In the genomic region with DNA sequence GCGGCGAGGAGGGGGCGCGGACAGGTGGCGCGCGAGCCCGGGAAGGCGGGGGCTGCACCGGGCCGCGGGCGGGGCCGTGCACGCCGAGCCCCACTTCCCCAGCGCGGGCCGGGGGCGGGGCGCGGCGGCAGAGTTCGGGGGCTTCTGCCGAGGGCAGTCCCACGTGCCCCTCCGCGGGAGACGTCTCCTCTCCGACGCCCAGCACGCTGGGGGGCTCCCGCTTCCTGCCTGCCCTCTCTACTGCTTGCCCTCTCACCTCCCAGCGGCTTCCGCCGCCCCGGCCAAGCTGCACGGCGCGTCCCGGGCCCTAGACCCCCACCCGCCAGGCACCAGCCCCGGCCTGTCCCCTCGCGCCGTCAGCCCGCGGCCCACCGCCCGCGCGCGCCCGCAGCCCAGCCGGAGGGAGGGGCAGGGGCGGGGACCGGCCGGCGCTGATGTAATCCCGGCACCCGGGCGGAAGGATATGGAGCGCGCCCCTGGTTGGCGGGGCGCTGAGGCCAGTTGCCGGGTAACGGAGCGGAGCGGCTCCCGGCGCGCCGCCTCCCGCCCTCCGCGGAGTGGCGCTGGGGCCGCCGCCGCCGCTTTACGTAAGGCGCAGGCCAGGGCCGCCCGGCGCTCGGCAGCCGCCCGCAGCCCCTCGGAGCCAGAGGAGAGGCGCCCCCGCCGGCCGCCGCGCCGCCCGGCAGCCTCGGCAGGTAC, we compare ENCODE assay signal across 8 cellular contexts. TPM values are rescaled to one million over a fixed set of nuclear protein-coding genes. Genes with fewer than 3 reads are reported as not detected.
DNase-seq lines count a peak whose midpoint lies in the region; ATAC-seq and TF ChIP-seq lines count a peak whose summit lies in the region.

A gene with protein sequence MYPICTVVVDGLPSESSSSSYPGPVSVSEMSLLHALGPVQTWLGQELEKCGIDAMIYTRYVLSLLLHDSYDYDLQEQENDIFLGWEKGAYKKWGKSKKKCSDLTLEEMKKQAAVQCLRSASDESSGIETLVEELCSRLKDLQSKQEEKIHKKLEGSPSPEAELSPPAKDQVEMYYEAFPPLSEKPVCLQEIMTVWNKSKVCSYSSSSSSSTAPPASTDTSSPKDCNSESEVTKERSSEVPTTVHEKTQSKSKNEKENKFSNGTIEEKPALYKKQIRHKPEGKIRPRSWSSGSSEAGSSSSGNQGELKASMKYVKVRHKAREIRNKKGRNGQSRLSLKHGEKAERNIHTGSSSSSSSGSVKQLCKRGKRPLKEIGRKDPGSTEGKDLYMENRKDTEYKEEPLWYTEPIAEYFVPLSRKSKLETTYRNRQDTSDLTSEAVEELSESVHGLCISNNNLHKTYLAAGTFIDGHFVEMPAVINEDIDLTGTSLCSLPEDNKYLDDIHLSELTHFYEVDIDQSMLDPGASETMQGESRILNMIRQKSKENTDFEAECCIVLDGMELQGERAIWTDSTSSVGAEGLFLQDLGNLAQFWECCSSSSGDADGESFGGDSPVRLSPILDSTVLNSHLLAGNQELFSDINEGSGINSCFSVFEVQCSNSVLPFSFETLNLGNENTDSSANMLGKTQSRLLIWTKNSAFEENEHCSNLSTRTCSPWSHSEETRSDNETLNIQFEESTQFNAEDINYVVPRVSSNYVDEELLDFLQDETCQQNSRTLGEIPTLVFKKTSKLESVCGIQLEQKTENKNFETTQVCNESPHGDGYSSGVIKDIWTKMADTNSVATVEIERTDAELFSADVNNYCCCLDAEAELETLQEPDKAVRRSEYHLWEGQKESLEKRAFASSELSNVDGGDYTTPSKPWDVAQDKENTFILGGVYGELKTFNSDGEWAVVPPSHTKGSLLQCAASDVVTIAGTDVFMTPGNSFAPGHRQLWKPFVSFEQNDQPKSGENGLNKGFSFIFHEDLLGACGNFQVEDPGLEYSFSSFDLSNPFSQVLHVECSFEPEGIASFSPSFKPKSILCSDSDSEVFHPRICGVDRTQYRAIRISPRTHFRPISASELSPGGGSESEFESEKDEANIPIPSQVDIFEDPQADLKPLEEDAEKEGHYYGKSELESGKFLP (N-terminal part only) (plus strand): TSS at position 581 of the 699 bp plus-strand sequence. CDS start 41,727 bp downstream, outside the sequence.

- CTCF ChIA-PET in activated B cell treated with CpG ODN at 0.5 μM for 24 hours (lab: Charles Lee) = interaction anchor here (0.9 to 1.9 kb wide), 3 partner anchors 62 to 107 kb away, joined by 3 to 5 read pairs (median 4); no protein-coding TSS in a partner anchor

- DNase-seq in AG08395 (ENCODE audit: low spot score) = peak; percentile 96
- peak; percentile 85 for DNase-seq in NCI-H226
- DNase-seq in activated B cell treated with CpG ODN at 0.5 μM for 24 hours = peak; percentile 93
- peak; percentile 92 to 97 for DNase-seq in cardiac fibroblast (ENCODE audit: low read depth in 2 of 2)
- peak; percentile 95 for DNase-seq in iris pigment epithelial cell (ENCODE audit: low read depth)
- peak; percentile 83 for DNase-seq in stimulated activated CD4-positive, alpha-beta T cell treated with anti-CD3 and anti-CD28 coated beads, Interleukin-12 subunit alpha, Interleukin-12 subunit beta, amount 100 ng/mL, for 24 hours (ENCODE audit: low read depth in 2 of 2)

- TF ChIP-seq CTCF in activated B cell treated with CpG ODN at 0.5 μM for 24 hours (IDR thresholded peaks at IDR 0.05) = no peak
- TF ChIP-seq CTCF in cardiac fibroblast (IDR thresholded peaks at IDR 0.05; ENCODE audit: low read depth, low read length) = no peak

- POLR2A ChIA-PET in activated B cell treated with CpG ODN at 0.5 μM for 24 hours (lab: Charles Lee) = interaction anchor here (1.0 to 2.3 kb wide), 11 partner anchors 14 to 285 kb away, joined by 3 to 9 read pairs (median 5); a partner anchor contains a TSS

- no peaks in the 10 kb centered on the region for H3K9me3 Mint-ChIP-seq in activated B cell treated with CpG ODN at 0.5 μM for 24 hours

- H3K36me3 Mint-ChIP-seq in activated B cell treated with CpG ODN at 0.5 μM for 24 hours (ENCODE audit: low read depth) = peaks cover 2% of the 10 kb centered on the region

- H3K27me3 Mint-ChIP-seq in activated B cell treated with CpG ODN at 0.5 μM for 24 hours = no peaks in the 10 kb centered on the region

- peak within 1 kb of the TSS; percentile 84 for H3K4me3 Mint-ChIP-seq in activated B cell treated with CpG ODN at 0.5 μM for 24 hours

- peak; percentile 74 for ATAC-seq in GM18909 (IDR thresholded peaks at IDR 0.05; ENCODE audit: poor library complexity, unreplicated experiment)
- peak; percentile 74 for ATAC-seq in HG03175 (IDR thresholded peaks at IDR 0.05; ENCODE audit: unreplicated experiment)
- ATAC-seq in activated B cell treated with CpG ODN at 0.5 μM for 24 hours (ENCODE audit: low read depth) = peak; percentile 78

- intact Hi-C loops in activated B cell treated with CpG ODN at 0.5 μM for 24 hours (cut with micrococcal nuclease) = loop anchor here (1.0 to 5.0 kb wide), 9 partner anchors 35 to 1660 kb away; a partner anchor contains a TSS

- peaks cover 27% of the 10 kb centered on the region for H3K4me1 Mint-ChIP-seq in activated B cell treated with CpG ODN at 0.5 μM for 24 hours

- H3K27ac Mint-ChIP-seq in activated B cell treated with CpG ODN at 0.5 μM for 24 hours = peak within 1 kb of the TSS; percentile 78

- peak within 1 kb of the TSS; percentile 86 to 92 for H3K4me3 ChIP-seq in cardiac fibroblast (replicated peaks in 1 of 2; ENCODE audit: low read depth in 2 of 2, low read length in 2 of 2)

RNA-seq across cellular contexts. Expression of the gene that starts here (rescaled TPM):
- total RNA-seq in activated B cell treated with CpG ODN at 0.5 μM for 24 hours = 14.9 and 15.5 TPM in 2 replicates

Comparison
In these comparisons a context has a peak if more than half of its experiments do, and no peak if none do; other contexts are left out.
1. Peak in every context shown above with its lines: DNase-seq, ATAC-seq and H3K4me3 ChIP-seq.